Comparison of ENCODE assay signal across 16 cellular contexts in genomic region chr16:12214509-12214908, GRCh38.
DNase-seq lines count a peak whose midpoint lies in the region; ATAC-seq and TF ChIP-seq lines count a peak whose summit lies in the region.
"Had no signal": no experiment of that assay in that cellular context is flagged by ENCODE, and none has a peak within 500 bp of the region (broad histone marks: within the 10 kb centered on the region; RNA-seq: fewer than 3 reads in every experiment).

No MANE protein-coding gene starts in this region.

- TF ChIP-seq RAD21 in SK-N-SH (IDR thresholded peaks at IDR 0.05; ENCODE audit: low read length) = no peak

- H3K23me2 ChIP-seq in H9 (ENCODE audit: insufficient read length, low read depth, low read length, poor library complexity, severe bottlenecking) = no peaks in the 10 kb centered on the region

- peaks cover 17% of the 10 kb centered on the region for H3F3A ChIP-seq in neural progenitor cell (ENCODE audit: low read depth)
- H3F3A ChIP-seq in SK-N-SH (replicated peaks; ENCODE audit: insufficient read depth) = no peaks in the 10 kb centered on the region

- H3K9me3 Mint-ChIP-seq in H9 = no peaks in the 10 kb centered on the region
- H3K9me3 Mint-ChIP-seq in brain = no peaks in the 10 kb centered on the region
- H3K9me3 Mint-ChIP-seq in neural progenitor cell = no peaks in the 10 kb centered on the region
- H3K9me3 Mint-ChIP-seq: CD4-positive, alpha-beta memory T cell had no signal

- no peak overlapping the region for H3K4me3 ChIP-seq in neural progenitor cell
- H3K4me3 ChIP-seq in upper lobe of left lung = no peak overlapping the region
- H3K4me3 ChIP-seq in SK-N-SH (ENCODE audit: low read depth in 2 of 2, low read length in 1 of 2) = no peak overlapping the region

- H3K36me3 ChIP-seq in neural progenitor cell (no peaks in the 10 kb centered on the region), upper lobe of left lung (no peaks in the 10 kb centered on the region), SK-N-SH (replicated peaks in 1 of 2; ENCODE audit: control insufficient read depth in 1 of 2, insufficient read depth in 2 of 2, low read length in 1 of 2) (no peaks in the 10 kb centered on the region)

- no peak overlapping the region for H2BK5ac ChIP-seq in H9 (ENCODE audit: insufficient read length, low read length)

- no peak for TF ChIP-seq POLR2A in upper lobe of left lung (IDR thresholded peaks at IDR 0.05)

- H3K27ac Mint-ChIP-seq in H9 = peak overlapping the region; percentile 6 to 62 (median 12); a peak in 5 of 7 replicates
- H3K27ac Mint-ChIP-seq in brain = peak overlapping the region in 3 of 5 experiments; percentile 15 to 58 (median 38)
- H3K27ac Mint-ChIP-seq in neural progenitor cell = no peak overlapping the region
- H3K27ac Mint-ChIP-seq: B cell had no signal

- DNase-seq in H9 = no peak
- DNase-seq in NCI-H146 treated with DMSO at 0.1 percent for 48 hours (lab: John Stamatoyannopoulos, UW; ENCODE audit: unreplicated experiment) = peak; percentile 63
- DNase-seq in neural progenitor cell (ENCODE audit: low spot score) = peak; percentile 51
- no peak for DNase-seq in upper lobe of left lung
- no peak for DNase-seq in NCI-H2029 treated with DMSO at 0.1 percent for 48 hours (lab: John Stamatoyannopoulos, UW)
- no peak for DNase-seq in SK-N-SH
- DNase-seq: CD4-positive, alpha-beta memory T cell; KBM-7; MV-4-11; NCI-H1436; NCI-H526 treated with DMSO at 0.1 percent for 48 hours had no signal

- H2AK5ac ChIP-seq in H9 (ENCODE audit: insufficient read length, low read length) = no peak overlapping the region

- H3K18ac ChIP-seq in H9 (ENCODE audit: insufficient read length, low read depth, low read length) = no peak overlapping the region

- no CpG with 5 or more reads among the region's 4 CpGs for WGBS in H9 (ENCODE audit: extremely low coverage, insufficient read length, low lambda C conversion rate)
- WGBS in upper lobe of left lung, 2 donors = 74 to 89% methylated on average over 4 of the region's 4 CpGs
- 83% methylated on average over 4 of the region's 4 CpGs for whole genome bisulfite sequencing in SK-N-SH (ENCODE audit: low lambda C conversion rate)

- H4K91ac ChIP-seq in H9 (ENCODE audit: insufficient read length, low read depth, low read length) = no peak overlapping the region

- H2BK12ac ChIP-seq in H9 (ENCODE audit: insufficient read length, low read depth, low read length) = no peak overlapping the region

- H3K9me2 ChIP-seq in SK-N-SH = no peaks in the 10 kb centered on the region

- H3T11ph ChIP-seq in H9 (ENCODE audit: low read length) = no peak overlapping the region

- TF ChIP-seq CTCF in H9 (conservative IDR thresholded peaks at IDR 0.05) (no peak), brain (conservative IDR thresholded peaks at IDR 0.05) (no peak), neural progenitor cell (IDR thresholded peaks at IDR 0.05) (no peak), upper lobe of left lung (IDR thresholded peaks at IDR 0.05) (no peak), SK-N-SH (IDR thresholded peaks at IDR 0.05) (no peak)

- H3K14ac ChIP-seq in H9 (ENCODE audit: insufficient read depth, low read length) = no peak overlapping the region

- H2BK15ac ChIP-seq in H9 (ENCODE audit: low read depth, low read length) = no peak overlapping the region

- H4K8ac ChIP-seq in H9 (replicated peaks; ENCODE audit: insufficient read length, low read depth, low read length) = no peak overlapping the region

- H3K4me2 ChIP-seq in H9 (ENCODE audit: insufficient read depth, insufficient read length, low read length) (no peak overlapping the region), neural progenitor cell (peak overlapping the region; percentile 51), SK-N-SH (no peak overlapping the region)

- no peak overlapping the region for H4K5ac ChIP-seq in H9 (ENCODE audit: insufficient read length, low read depth, low read length)

- CTCF ChIA-PET in SK-N-SH (lab: Yijun Ruan, JAX) = interaction anchor here (1.3 to 3.3 kb wide), 3 partner anchors 14 to 120 kb away, joined by 3 to 12 read pairs (median 4); no protein-coding TSS in a partner anchor

- no peak overlapping the region for H3K27ac ChIP-seq in H9 (ENCODE audit: insufficient read length, low read depth, low read length)
- H3K27ac ChIP-seq in neural progenitor cell = no peak overlapping the region
- no peak overlapping the region for H3K27ac ChIP-seq in upper lobe of left lung
- no peak overlapping the region for H3K27ac ChIP-seq in SK-N-SH (ENCODE audit: low read depth in 2 of 2, low read length in 1 of 2)
- H3K27ac ChIP-seq: HL-60, RWPE1 had no signal

- H3K36me3 Mint-ChIP-seq in H9 (ENCODE audit: insufficient read depth in 1 of 3, low read depth in 3 of 3) (no peaks in the 10 kb centered on the region; a peak in 1 of 7 replicates), brain (no peaks in the 10 kb centered on the region), neural progenitor cell (no peaks in the 10 kb centered on the region)

- POLR2A ChIA-PET in SK-N-SH (lab: Yijun Ruan, JAX) = no interaction called here

- H3K27me3 ChIP-seq in H9 (ENCODE audit: insufficient read depth, low read length) (no peaks in the 10 kb centered on the region), neural progenitor cell (no peaks in the 10 kb centered on the region), upper lobe of left lung (no peaks in the 10 kb centered on the region), SK-N-SH (ENCODE audit: insufficient read depth) (no peaks in the 10 kb centered on the region)

- H3K27me3 Mint-ChIP-seq in H9 (ENCODE audit: low read depth) = no peaks in the 10 kb centered on the region
- H3K27me3 Mint-ChIP-seq in brain = peaks cover 6% of the 10 kb centered on the region
- no peaks in the 10 kb centered on the region for H3K27me3 Mint-ChIP-seq in neural progenitor cell (ENCODE audit: insufficient read depth, low read depth)
- H3K27me3 Mint-ChIP-seq: B cell; CD4-positive, alpha-beta memory T cell had no signal

- no peak overlapping the region for H2AFZ ChIP-seq in H9 (ENCODE audit: low read length)
- H2AFZ ChIP-seq in neural progenitor cell (replicated peaks) = no peak overlapping the region
- no peak overlapping the region for H2AFZ ChIP-seq in SK-N-SH (ENCODE audit: low read depth)

- no peak overlapping the region for H2BK20ac ChIP-seq in H9 (ENCODE audit: low read depth, low read length, poor library complexity, severe bottlenecking)

- no peak overlapping the region for H2BK120ac ChIP-seq in H9 (ENCODE audit: low read depth, low read length, poor library complexity, severe bottlenecking)

- TF ChIP-seq EP300 in upper lobe of left lung (IDR thresholded peaks at IDR 0.05) = no peak
- TF ChIP-seq EP300 in SK-N-SH (IDR thresholded peaks at IDR 0.05; ENCODE audit: borderline replicate concordance in 1 of 2, low read depth in 1 of 2, low read length in 1 of 2) = no peak

- H3K4me3 Mint-ChIP-seq in H9 (peak overlapping the region in 1 of 2 experiments; percentile 34; a peak in 1 of 5 replicates), brain (no peak overlapping the region), neural progenitor cell (no peak overlapping the region)
- H3K4me3 Mint-ChIP-seq: B cell; CD4-positive, alpha-beta memory T cell had no signal

- H3K4me1 Mint-ChIP-seq in H9 (peaks cover 22 to 30% of the 10 kb centered on the region in 2 experiments), brain (peaks cover 25% of the 10 kb centered on the region), neural progenitor cell (peaks cover 11% of the 10 kb centered on the region)
- H3K4me1 Mint-ChIP-seq: B cell had no signal

- H3K79me2 ChIP-seq in H9 (ENCODE audit: insufficient read depth, low read length) (no peaks in the 10 kb centered on the region), neural progenitor cell (ENCODE audit: low read depth) (no peaks in the 10 kb centered on the region), SK-N-SH (ENCODE audit: insufficient read depth) (no peaks in the 10 kb centered on the region)

- H3K23ac ChIP-seq in H9 (ENCODE audit: insufficient read length, low read depth, low read length) = no peak overlapping the region

- no peak overlapping the region for H3K9ac ChIP-seq in H9 (ENCODE audit: extremely low read depth, insufficient read length, low read length)
- no peak overlapping the region for H3K9ac ChIP-seq in neural progenitor cell
- no peak overlapping the region for H3K9ac ChIP-seq in SK-N-SH

- no peaks in the 10 kb centered on the region for H3K4me1 ChIP-seq in H9 (ENCODE audit: insufficient read depth, low read length)
- H3K4me1 ChIP-seq in neural progenitor cell = peaks cover 24% of the 10 kb centered on the region
- no peaks in the 10 kb centered on the region for H3K4me1 ChIP-seq in upper lobe of left lung
- no peaks in the 10 kb centered on the region for H3K4me1 ChIP-seq in SK-N-SH (ENCODE audit: control insufficient read depth in 1 of 2, insufficient read depth in 2 of 2, low read depth in 1 of 2, low read length in 1 of 2)

- H3K56ac ChIP-seq in H9 (ENCODE audit: insufficient read length, low read depth, low read length) = no peak overlapping the region

- H3K9me3 ChIP-seq in H9 (ENCODE audit: control insufficient read depth, low read depth, low read length) (no peaks in the 10 kb centered on the region), neural progenitor cell (ENCODE audit: low read depth) (no peaks in the 10 kb centered on the region), upper lobe of left lung (no peaks in the 10 kb centered on the region), SK-N-SH (no peaks in the 10 kb centered on the region)

- H3K79me1 ChIP-seq in H9 (ENCODE audit: insufficient read depth, low read depth, low read length, poor library complexity, severe bottlenecking) = no peaks in the 10 kb centered on the region

- ATAC-seq in upper lobe of left lung (ENCODE audit: low FRiP score in 2 of 2) = no peak
- ATAC-seq: HCT116 had no signal

- H4K20me1 ChIP-seq in H9 (ENCODE audit: control insufficient read depth, insufficient read depth, insufficient read length) (no peaks in the 10 kb centered on the region), neural progenitor cell (ENCODE audit: low read depth) (peaks cover 4% of the 10 kb centered on the region), SK-N-SH (ENCODE audit: insufficient read depth) (no peaks in the 10 kb centered on the region)

- H3K4ac ChIP-seq in H9 (ENCODE audit: low read depth, low read length) = no peak overlapping the region

TF ChIP-seq in SK-N-SH, 30 proteins besides CTCF, POLR2A, EP300 and RAD21 (continues in another document):
- TF ChIP-seq POLR2AphosphoS5 (IDR thresholded peaks at IDR 0.05; ENCODE audit: low read depth, low read length) (no peak), NFIC (IDR thresholded peaks at IDR 0.05; ENCODE audit: borderline replicate concordance) (no peak), RCOR1 (IDR thresholded peaks at IDR 0.05; ENCODE audit: low read length) (no peak), RFX5 (IDR thresholded peaks at IDR 0.05; ENCODE audit: low read length) (no peak), TEAD4 (IDR thresholded peaks at IDR 0.05; ENCODE audit: borderline replicate concordance, insufficient read depth) (no peak)

Comparison
In these comparisons a context has a peak if more than half of its experiments do, and no peak if none do; other contexts are left out.
1. DNase-seq: peak in NCI-H146 treated with DMSO at 0.1 percent for 48 hours (single experiment) and neural progenitor cell (single experiment); none in H9 (single experiment), upper lobe of left lung (0 of 2), NCI-H2029 treated with DMSO at 0.1 percent for 48 hours (single experiment) and SK-N-SH (single experiment).